ENCODE assay signal across 20 cellular contexts in genomic region chr13:80726895-80727294, GRCh38.
DNase-seq lines count a peak whose midpoint lies in the region; ATAC-seq, FAIRE-seq and TF ChIP-seq lines count a peak whose summit lies in the region.
"Had no signal": no experiment of that assay in that cellular context is flagged by ENCODE, and none has a peak within 500 bp of the region (broad histone marks: within the 10 kb centered on the region; RNA-seq: fewer than 3 reads in every experiment).

No MANE protein-coding gene starts in this region.

- peak overlapping the region; percentile 68 to 86 for H3K27ac ChIP-seq in right atrium auricular region
- H3K27ac ChIP-seq in mesendoderm (ENCODE audit: low read depth, low read length): no peak overlapping the region
- no peak overlapping the region for H3K27ac ChIP-seq in SJCRH30
- H3K27ac ChIP-seq: 22Rv1, A549, C4-2B, HL-60 had no signal

- H3K23ac ChIP-seq in mesendoderm (ENCODE audit: low read length): no peak overlapping the region

- H3K79me2 ChIP-seq in mesendoderm (ENCODE audit: control insufficient read depth, insufficient read depth, low read length): no peaks in the 10 kb centered on the region

- H3K56ac ChIP-seq in mesendoderm (ENCODE audit: low read length): no peak overlapping the region

- no peaks in the 10 kb centered on the region for H3K79me1 ChIP-seq in mesendoderm (ENCODE audit: low read length)

- H3K27ac Mint-ChIP-seq in endothelial cell (ENCODE audit: unreplicated experiment): no peak overlapping the region
- H3K27ac Mint-ChIP-seq: CD4-positive, alpha-beta T cell; GM23338 had no signal

- no peak overlapping the region for H4K5ac ChIP-seq in mesendoderm (ENCODE audit: low read length)

- H3K36me3 Mint-ChIP-seq in endothelial cell (ENCODE audit: low read depth, unreplicated experiment): no peaks in the 10 kb centered on the region

- TF ChIP-seq POLR2A in GM12891 (IDR thresholded peaks at IDR 0.05; ENCODE audit: low read depth, low read length): no peak

- H3K36me3 ChIP-seq in right atrium auricular region (no peaks in the 10 kb centered on the region), mesendoderm (ENCODE audit: control insufficient read depth, insufficient read depth, low read length) (no peaks in the 10 kb centered on the region), SJCRH30 (no peaks in the 10 kb centered on the region)

- H3K9me3 ChIP-seq in right atrium auricular region (peaks cover 0 to 4% of the 10 kb centered on the region in 2 donors), SJCRH30 (replicated peaks) (no peaks in the 10 kb centered on the region)
- H3K9me3 ChIP-seq: A549 had no signal

- H3K27me3 Mint-ChIP-seq in endothelial cell (ENCODE audit: unreplicated experiment): no peaks in the 10 kb centered on the region
- H3K27me3 Mint-ChIP-seq: CD4-positive, alpha-beta T cell had no signal

- H2BK5ac ChIP-seq in mesendoderm (ENCODE audit: low read length): no peak overlapping the region

- no peak overlapping the region for H2BK120ac ChIP-seq in mesendoderm (ENCODE audit: low read depth, low read length)

- H3K4me3 ChIP-seq in right atrium auricular region (no peak overlapping the region), mesendoderm (ENCODE audit: low read length) (no peak overlapping the region), SJCRH30 (no peak overlapping the region)
- H3K4me3 ChIP-seq: A549, GM12878, GM23338 had no signal

- no peak overlapping the region for H2AK5ac ChIP-seq in mesendoderm (ENCODE audit: low read length)

- FAIRE-seq in GM12891 (lab: Jason Lieb, UNC): no peak
- FAIRE-seq: A549, GM12878, H54 had no signal

- no peaks in the 10 kb centered on the region for H3K4me1 Mint-ChIP-seq in endothelial cell (ENCODE audit: unreplicated experiment)

- H3K9me3 Mint-ChIP-seq in endothelial cell (ENCODE audit: unreplicated experiment): no peaks in the 10 kb centered on the region

- no peak overlapping the region for H2BK15ac ChIP-seq in mesendoderm (replicated peaks; ENCODE audit: low read depth)

- no peak overlapping the region for H3K4me2 ChIP-seq in mesendoderm (ENCODE audit: low read length)
- H3K4me2 ChIP-seq: A549, GM23338 had no signal

- peak; percentile 91 for ATAC-seq in Right ventricle myocardium inferior
- ATAC-seq: A549, GM12878, GM23338 had no signal

- no peak overlapping the region for H4K8ac ChIP-seq in mesendoderm (ENCODE audit: low read depth, low read length)

- H3K4ac ChIP-seq in mesendoderm (ENCODE audit: low read depth, low read length): no peak overlapping the region

- no peaks in the 10 kb centered on the region for H3K27me3 ChIP-seq in right atrium auricular region
- no peaks in the 10 kb centered on the region for H3K27me3 ChIP-seq in mesendoderm (ENCODE audit: insufficient read depth, low read length, poor library complexity)
- no peaks in the 10 kb centered on the region for H3K27me3 ChIP-seq in SJCRH30

- no peak overlapping the region for H3K9ac ChIP-seq in mesendoderm (ENCODE audit: low read length)

- DNase-seq in Right ventricle myocardium inferior (ENCODE audit: missing footprints) (no peak), cardiac septum (ENCODE audit: low spot score) (no peak), right atrium auricular region (ENCODE audit: low spot score) (no peak), mesendoderm (peak; percentile 10), GM12891 (ENCODE audit: insufficient read length, low spot score) (no peak), SJCRH30 (no peak), endothelial cell (ENCODE audit: low spot score) (no peak)
- DNase-seq: AML-193; Calu3; CD4-positive, alpha-beta T cell; DMS79 treated with DMSO at 0.1 percent for 48 hours; GF-D8; HCEC 1CT had no signal

- H3K18ac ChIP-seq in mesendoderm (ENCODE audit: low read length): no peak overlapping the region

- TF ChIP-seq CTCF in right atrium auricular region (IDR thresholded peaks at IDR 0.05): no peak
- TF ChIP-seq CTCF in endothelial cell (IDR thresholded peaks at IDR 0.05; ENCODE audit: unreplicated experiment): no peak

- H3K4me1 ChIP-seq in right atrium auricular region: peaks cover 0 to 9% of the 10 kb centered on the region in 2 donors
- no peaks in the 10 kb centered on the region for H3K4me1 ChIP-seq in mesendoderm (ENCODE audit: control insufficient read depth, low read depth, low read length)
- no peaks in the 10 kb centered on the region for H3K4me1 ChIP-seq in SJCRH30
- H3K4me1 ChIP-seq: A549 had no signal

- intact Hi-C loops in Right ventricle myocardium inferior (cut with DNase I): no loop called here
- intact Hi-C loops in cardiac septum (cut with DNase I): no loop called here

- H3K4me3 Mint-ChIP-seq in endothelial cell (ENCODE audit: unreplicated experiment): no peak overlapping the region
- H3K4me3 Mint-ChIP-seq: CD4-positive, alpha-beta T cell; GM23338 had no signal

TF ChIP-seq in GM12891, 5 proteins besides CTCF, POLR2A, EP300 and RAD21:
- TF ChIP-seq TAF1 (IDR thresholded peaks at IDR 0.05; ENCODE audit: low read depth, low read length) (no peak), POU2F2 (IDR thresholded peaks at IDR 0.05; ENCODE audit: low read depth, low read length) (no peak), PAX5 (IDR thresholded peaks at IDR 0.05; ENCODE audit: insufficient read depth, low read length, severe bottlenecking) (no peak), POLR2AphosphoS5 (IDR thresholded peaks at IDR 0.05; ENCODE audit: low read depth, low read length) (no peak), SPI1 (IDR thresholded peaks at IDR 0.05; ENCODE audit: low read depth, low read length) (no peak)
TF ChIP-seq in GM12891: peak in this region for 0.

Comparison
In these comparisons a context has a peak if more than half of its experiments do, and no peak if none do; other contexts are left out.
1. H3K27ac ChIP-seq: peak in right atrium auricular region (2 of 2); none in mesendoderm (single experiment) and SJCRH30 (single experiment).